ENCODE assay signal across 1 cellular context in genomic region chr11:1942541-1943260, GRCh38.
TF ChIP-seq lines count a peak whose summit lies in the region.

No MANE protein-coding gene starts in this region.

TF ChIP-seq in H1, 55 proteins besides CTCF, POLR2A, EP300 and RAD21:
- TF ChIP-seq KDM1A (IDR thresholded peaks at IDR 0.05; ENCODE audit: borderline replicate concordance, low read length) (no peak), HDAC2 (IDR thresholded peaks at IDR 0.05; ENCODE audit: borderline replicate concordance in 1 of 2, low read depth in 2 of 2, low read length in 2 of 2) (no peak), EGR1 (IDR thresholded peaks at IDR 0.05; ENCODE audit: borderline replicate concordance, low read depth, low read length) (no peak), SRF (IDR thresholded peaks at IDR 0.05; ENCODE audit: low read depth, low read length) (no peak), RFX5 (IDR thresholded peaks at IDR 0.05; ENCODE audit: borderline replicate concordance, low read depth, low read length) (no peak), SIX5 (IDR thresholded peaks at IDR 0.05; ENCODE audit: low read depth, low read length) (no peak), SP2 (IDR thresholded peaks at IDR 0.05; ENCODE audit: low read length) (no peak), NANOG (IDR thresholded peaks at IDR 0.05; ENCODE audit: insufficient read depth, low read depth, low read length, poor library complexity, severe bottlenecking) (no peak), TAF1 (IDR thresholded peaks at IDR 0.05; ENCODE audit: low read depth, low read length) (no peak), EZH2 (IDR thresholded peaks at IDR 0.05; ENCODE audit: low read depth, low read length, severe bottlenecking) (no peak), SIN3A (conservative IDR thresholded peaks at IDR 0.05 in 1 of 2, IDR thresholded peaks at IDR 0.05 in 1 of 2; ENCODE audit: low read depth in 1 of 2, low read length in 2 of 2) (no peak), CBX8 (IDR thresholded peaks at IDR 0.05; ENCODE audit: borderline replicate concordance, low read depth, low read length) (no peak), PHF8 (conservative IDR thresholded peaks at IDR 0.05; ENCODE audit: low read depth, low read length) (no peak), CHD1 (IDR thresholded peaks at IDR 0.05; ENCODE audit: low read depth, low read length) (no peak), JUND (IDR thresholded peaks at IDR 0.05; ENCODE audit: low read length) (no peak), USF2 (IDR thresholded peaks at IDR 0.05; ENCODE audit: low read length) (no peak), CTBP2 (IDR thresholded peaks at IDR 0.05; ENCODE audit: borderline replicate concordance, insufficient read depth, insufficient read length, low read length) (no peak), SIRT6 (IDR thresholded peaks at IDR 0.05; ENCODE audit: low read length) (no peak), GTF2F1 (IDR thresholded peaks at IDR 0.05; ENCODE audit: borderline replicate concordance, low read depth, low read length) (no peak)
